ENCODE assay signal across 8 cellular contexts in genomic region chrX:7132335-7133035, GRCh38. TPM values are rescaled to one million over a fixed set of nuclear protein-coding genes. Genes with fewer than 3 reads are reported as not detected.
DNase-seq lines count a peak whose midpoint lies in the region; ATAC-seq, FAIRE-seq and TF ChIP-seq lines count a peak whose summit lies in the region.

No MANE protein-coding gene starts in this region.

- no peaks in the 10 kb centered on the region for H3K36me3 ChIP-seq in heart right ventricle
- no peaks in the 10 kb centered on the region for H3K36me3 ChIP-seq in skeletal muscle tissue (ENCODE audit: control insufficient read depth in 3 of 3, insufficient read depth in 3 of 3, low read length in 3 of 3)

- intact Hi-C loops in heart right ventricle (cut with DNase I), result no loop called here

- CTCF ChIA-PET in A549 (lab: Yijun Ruan, JAX), result interaction anchor here (0.6 to 1.4 kb wide), 5 partner anchors 9 to 280 kb away, joined by 3 to 14 read pairs (median 3); partner anchors contain the start of genes PUDP and STS

- TF ChIP-seq CTCF in A549 (IDR thresholded peaks at IDR 0.05) (peak; percentile 53), GM10266 (IDR thresholded peaks at IDR 0.05; ENCODE audit: control insufficient read depth, insufficient read depth, low read depth, missing control alignments) (peak; percentile 39), heart right ventricle (IDR thresholded peaks at IDR 0.05) (peak in 7 of 9 donors; percentile 22 to 53 (median 41))

- H3K4me3 ChIP-seq in A549 (no peak overlapping the region), heart right ventricle (no peak overlapping the region), skeletal muscle tissue (ENCODE audit: low read length in 3 of 3) (no peak overlapping the region)

- 62% methylated on average over 3 of the region's 3 CpGs for WGBS in A549 (ENCODE audit: missing lambda C conversion rate)
- 74 to 78% methylated on average over 3 of the region's 3 CpGs for WGBS in heart right ventricle, 2 donors

- POLR2A ChIA-PET in A549 (lab: Yijun Ruan, JAX), result interaction anchor here (0.6 kb wide), 1 partner anchor 13 kb away, joined by 3 read pairs; no protein-coding TSS in a partner anchor

- H3K27ac ChIP-seq in A549, result peak overlapping the region; percentile 20 to 70; a peak in 3 of 6 replicates
- H3K27ac ChIP-seq in heart right ventricle, result peak overlapping the region in 8 of 10 donors; percentile 12 to 79 (median 71)
- H3K27ac ChIP-seq in skeletal muscle tissue (ENCODE audit: low read depth, low read length), result peak overlapping the region; percentile 23

- no peaks in the 10 kb centered on the region for H3K9me3 ChIP-seq in A549
- no peaks in the 10 kb centered on the region for H3K9me3 ChIP-seq in heart right ventricle
- no peaks in the 10 kb centered on the region for H3K9me3 ChIP-seq in skeletal muscle tissue (ENCODE audit: control insufficient read depth in 3 of 3, low read length in 3 of 3)

- H3K9ac ChIP-seq in skeletal muscle tissue (ENCODE audit: low read depth in 1 of 3, low read length in 3 of 3), result no peak overlapping the region

- TF ChIP-seq EP300 in A549 (IDR thresholded peaks at IDR 0.05), result no peak

- H3K9me3 Mint-ChIP-seq in activated T-cell treated with anti-CD3 and anti-CD28 coated beads, Interleukin-2, amount 50 U/mL, for 72 hours, result no peaks in the 10 kb centered on the region

- H3K27me3 Mint-ChIP-seq in activated T-cell treated with anti-CD3 and anti-CD28 coated beads, Interleukin-2, amount 50 U/mL, for 72 hours (ENCODE audit: low read depth), result no peaks in the 10 kb centered on the region

- H3K4me1 Mint-ChIP-seq in activated T-cell treated with anti-CD3 and anti-CD28 coated beads, Interleukin-2, amount 50 U/mL, for 72 hours (ENCODE audit: low read depth), result peaks cover 25% of the 10 kb centered on the region

- peak; percentile 47 to 51; a peak in 4 of 5 replicates for TF ChIP-seq RAD21 in A549 (conservative IDR thresholded peaks at IDR 0.05 in 1 of 2, IDR thresholded peaks at IDR 0.05 in 1 of 2)

- H3K27me3 ChIP-seq in heart right ventricle (no peaks in the 10 kb centered on the region), skeletal muscle tissue (ENCODE audit: control insufficient read depth in 3 of 3, insufficient read depth in 3 of 3, low read length in 3 of 3) (no peaks in the 10 kb centered on the region)

- no peak overlapping the region for H3K27ac Mint-ChIP-seq in activated T-cell treated with anti-CD3 and anti-CD28 coated beads, Interleukin-2, amount 50 U/mL, for 72 hours

- no peak overlapping the region for H3K4me3 Mint-ChIP-seq in activated T-cell treated with anti-CD3 and anti-CD28 coated beads, Interleukin-2, amount 50 U/mL, for 72 hours

- peak; percentile 100 for FAIRE-seq in A549 (lab: Jason Lieb, UNC)

- DNase-seq in A549 (ENCODE audit: low read depth in 1 of 2, low spot score in 1 of 2) (peak; percentile 38 to 90), GM10266 (ENCODE audit: extremely low spot score) (peak; percentile 13), NCI-H1417 (lab: John Stamatoyannopoulos, UW) (peak; percentile 37 to 63 (median 47)), heart right ventricle (peak in 1 of 2 donors; percentile 17)
- peak; percentile 4 to 25 for DNase-seq in activated T-cell treated with anti-CD3 and anti-CD28 coated beads, Interleukin-2, amount 50 U/mL, for 72 hours
- DNase-seq in activated CD4-positive, CD25-positive, alpha-beta regulatory T cell treated with anti-CD3 and anti-CD28 coated beads, Interleukin-2, amount 50 U/mL, for 72 hours, result no peak

- peak overlapping the region; percentile 37 for H3K4me2 ChIP-seq in A549

- ATAC-seq in A549 (peak; percentile 97 to 99), HG02571 (IDR thresholded peaks at IDR 0.05; ENCODE audit: unreplicated experiment) (peak; percentile 56), heart right ventricle (peak in 7 of 8 donors; percentile 38 to 85 (median 63))
- peak in 1 of 2 donors; percentile 44 for ATAC-seq in activated T-cell treated with anti-CD3 and anti-CD28 coated beads, Interleukin-2, amount 50 U/mL, for 72 hours (replicated peaks in 1 of 2)

- no peak for TF ChIP-seq POLR2A in A549 (IDR thresholded peaks at IDR 0.05; ENCODE audit: low read length)

- peaks cover 0 to 1% of the 10 kb centered on the region in 2 donors for H3K36me3 Mint-ChIP-seq in activated T-cell treated with anti-CD3 and anti-CD28 coated beads, Interleukin-2, amount 50 U/mL, for 72 hours (ENCODE audit: insufficient read depth in 2 of 2)

- H3K4me1 ChIP-seq in A549 (peaks cover 14% of the 10 kb centered on the region), heart right ventricle (peaks cover 0 to 26% (median 19%) of the 10 kb centered on the region in 9 donors), skeletal muscle tissue (ENCODE audit: control insufficient read depth in 3 of 3, insufficient read depth in 3 of 3, low read length in 3 of 3) (peaks cover 11 to 19% (median 15%) of the 10 kb centered on the region in 3 donors)

TF ChIP-seq in A549, 52 proteins besides CTCF, POLR2A, EP300 and RAD21:
- TF ChIP-seq GATA3 (IDR thresholded peaks at IDR 0.05; ENCODE audit: borderline replicate concordance) (peak; percentile 80), MAFK (IDR thresholded peaks at IDR 0.05; ENCODE audit: partially characterized antibody) (peak; percentile 95), CEBPB (IDR thresholded peaks at IDR 0.05) (peak in 1 of 2 experiments; percentile 44; a peak in 2 of 4 replicates), SMC3 (IDR thresholded peaks at IDR 0.05) (peak; percentile 49; the same call in 2 of the 3 replicates), KDM1A (IDR thresholded peaks at IDR 0.05; ENCODE audit: low read depth) (no peak)

RNA-seq across cellular contexts. Expression of gene STS, which starts 15.0 kb away (rescaled TPM):
- 2.4 and 3.1 TPM in 2 replicates for polyA plus RNA-seq in A549 (2011; rRNA removed)
- 0.46 and 0.57 TPM in 2 replicates for polyA plus RNA-seq in A549 (2012; cell fraction: cytosol; rRNA removed)
- 0.31 TPM in 2 replicates for polyA plus RNA-seq in A549 (2012; cell fraction: nucleus; rRNA removed)
- 1.9 to 2.3 TPM (median 2.1 TPM) in 3 replicates for polyA plus RNA-seq in A549 (2017; fragmentation: RNase III; extraction: RNeasy Plus Mini Kit Qiagen cat#74134 plus additional on column Dnase treatment)
- 4.3 and 5.9 TPM in 2 replicates for polyA minus RNA-seq in A549 (2011; rRNA and poly(A)+ RNA removed)
- 1 to 10 TPM in 1 of 2 donors, under 1 TPM in 1; 0.53 to 1.0 TPM for total RNA-seq in activated T-cell treated with anti-CD3 and anti-CD28 coated beads, Interleukin-2, amount 50 U/mL, for 72 hours
- 1 to 10 TPM; 4.5 to 7.9 (median 5.7) TPM for total RNA-seq in heart right ventricle
- polyA plus RNA-seq in heart right ventricle, result 1 to 10 TPM; 1.2 to 2.5 TPM
- total RNA-seq in skeletal muscle tissue, result 4.7 TPM

RNA-seq across cellular contexts. Expression of gene PUDP, which starts 15.5 kb away (rescaled TPM):
- polyA plus RNA-seq in A549 (2011; rRNA removed), result 49.2 and 50.7 TPM in 2 replicates
- polyA plus RNA-seq in A549 (2012; cell fraction: cytosol; rRNA removed), result 29.1 and 29.8 TPM in 2 replicates
- 15.6 and 16.2 TPM in 2 replicates for polyA plus RNA-seq in A549 (2012; cell fraction: nucleus; rRNA removed)
- 25.5 to 27.0 TPM (median 26.2 TPM) in 3 replicates for polyA plus RNA-seq in A549 (2017; fragmentation: RNase III; extraction: RNeasy Plus Mini Kit Qiagen cat#74134 plus additional on column Dnase treatment)
- 32.0 and 38.6 TPM in 2 replicates for polyA minus RNA-seq in A549 (2011; rRNA and poly(A)+ RNA removed)
- total RNA-seq in activated T-cell treated with anti-CD3 and anti-CD28 coated beads, Interleukin-2, amount 50 U/mL, for 72 hours, result 10 to 100 TPM; 13.2 to 22.3 TPM
- total RNA-seq in heart right ventricle, result 10 to 100 TPM; 17.1 to 27.0 (median 22.9) TPM
- polyA plus RNA-seq in heart right ventricle, result 10 to 100 TPM in 1 of 2 donors, 1 to 10 TPM in 1; 9.1 to 15.3 TPM
- 15.1 TPM for total RNA-seq in skeletal muscle tissue
